ENCODE assay signal across 8 cellular contexts in the genomic region with DNA sequence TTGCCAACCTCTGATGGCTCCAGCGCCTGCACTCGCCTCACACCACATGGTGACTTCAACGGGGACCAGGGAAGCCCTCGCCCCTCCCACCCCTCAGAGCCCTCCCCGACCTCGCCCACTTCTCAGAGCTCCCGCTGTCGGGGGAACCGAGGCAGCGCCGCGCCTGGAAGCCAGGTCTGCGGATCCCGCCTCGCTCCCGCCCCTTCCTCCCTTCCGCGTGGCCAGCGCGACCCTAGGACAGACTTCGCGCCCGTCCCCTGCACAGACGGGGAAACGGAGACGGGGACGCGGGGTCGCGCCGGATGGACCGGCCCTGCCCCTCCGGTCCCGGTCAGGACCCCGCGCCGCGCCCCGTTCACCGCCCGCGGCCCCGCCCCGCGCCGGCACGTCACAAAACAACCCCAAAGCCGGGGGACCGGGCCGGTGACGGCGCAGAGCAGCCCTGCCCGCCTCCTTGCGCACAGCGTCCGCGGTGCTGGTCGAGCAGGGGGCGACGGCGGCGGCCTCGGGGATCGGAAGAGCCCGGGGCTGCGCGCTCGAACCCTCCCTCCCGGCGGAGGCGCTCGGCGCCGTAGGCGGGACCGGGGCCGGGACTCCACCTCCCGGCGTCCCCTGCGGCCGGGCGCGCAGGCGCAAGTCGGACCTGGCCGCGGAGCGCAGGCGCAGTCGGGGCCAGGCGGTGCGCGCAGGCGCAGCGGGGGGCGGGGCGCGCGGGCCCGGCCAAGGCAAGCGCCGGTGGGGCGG. TPM values are rescaled to one million over a fixed set of nuclear protein-coding genes. Genes with fewer than 3 reads are reported as not detected.
A peak's percentile ranks its signal among the peaks of the same experiment; 100 is the strongest.
DNase-seq lines count a peak whose midpoint lies in the region; ATAC-seq and TF ChIP-seq lines count a peak whose summit lies in the region.

No MANE protein-coding gene starts in this region.

- intact Hi-C loops in right cardiac atrium (cut with DNase I): loop anchor here in 3 of 4 donors (5.0 kb wide), 2 partner anchors 41 to 131 kb away; partner anchors contain the start of genes BSG (in 2 of the 3) and RNF126 (in 1 of the 3)
- intact Hi-C loops in uterus (cut with DNase I; ENCODE audit: low total_unique reads): no loop called here

- peaks cover 5% of the 10 kb centered on the region for H3K36me3 ChIP-seq in rectal smooth muscle tissue (ENCODE audit: control insufficient read depth, insufficient read depth, low read length)
- no peaks in the 10 kb centered on the region for H3K36me3 ChIP-seq in uterus

- TF ChIP-seq POLR2A in uterus (IDR thresholded peaks at IDR 0.05): no peak

- peak overlapping the region; percentile 82 for H3K27ac Mint-ChIP-seq in T-helper 1 cell treated with Interleukin-12 subunit alpha and Interleukin-12 subunit beta and Interleukin-4 antibody, amounts not matched to agents 30 μg/mL and 1 μg/mL, for 36 hours

- no peaks in the 10 kb centered on the region for H3K9me3 Mint-ChIP-seq in T-helper 1 cell treated with Interleukin-12 subunit alpha and Interleukin-12 subunit beta and Interleukin-4 antibody, amounts not matched to agents 30 μg/mL and 1 μg/mL, for 36 hours

- peak; percentile 100 for DNase-seq in GM10266 (ENCODE audit: extremely low spot score)
- DNase-seq in NCI-H1092 (lab: John Stamatoyannopoulos, UW): peak; percentile 84
- DNase-seq in amygdala (lab: John Stamatoyannopoulos, UW): peak in 50 of 56 donors; percentile 20 to 87 (median 67)
- peak; percentile 84 to 96 (median 95) for DNase-seq in right cardiac atrium
- peak; percentile 73 to 89 for DNase-seq in uterus

- peak overlapping the region; percentile 40 for H3K9ac ChIP-seq in rectal smooth muscle tissue (ENCODE audit: low read length)

- peak overlapping the region; percentile 80 for H3K4me3 Mint-ChIP-seq in T-helper 1 cell treated with Interleukin-12 subunit alpha and Interleukin-12 subunit beta and Interleukin-4 antibody, amounts not matched to agents 30 μg/mL and 1 μg/mL, for 36 hours

- H3K27me3 Mint-ChIP-seq in T-helper 1 cell treated with Interleukin-12 subunit alpha and Interleukin-12 subunit beta and Interleukin-4 antibody, amounts not matched to agents 30 μg/mL and 1 μg/mL, for 36 hours (ENCODE audit: low read depth): peaks cover 8% of the 10 kb centered on the region

- H3K9me3 ChIP-seq in right cardiac atrium (ENCODE audit: control insufficient read depth, low read length) (no peaks in the 10 kb centered on the region), uterus (no peaks in the 10 kb centered on the region)

- H3K4me3 ChIP-seq in right cardiac atrium (ENCODE audit: low read length): peak overlapping the region; percentile 98
- peak overlapping the region; percentile 82 for H3K4me3 ChIP-seq in rectal smooth muscle tissue (ENCODE audit: low read length)
- peak overlapping the region; percentile 97 to 98 for H3K4me3 ChIP-seq in uterus

- ATAC-seq in HG02571 (IDR thresholded peaks at IDR 0.05; ENCODE audit: unreplicated experiment) (peak; percentile 65), right cardiac atrium (peak; percentile 67 to 80)

- peaks cover 10% of the 10 kb centered on the region for H3K4me1 Mint-ChIP-seq in T-helper 1 cell treated with Interleukin-12 subunit alpha and Interleukin-12 subunit beta and Interleukin-4 antibody, amounts not matched to agents 30 μg/mL and 1 μg/mL, for 36 hours (ENCODE audit: low read depth)

- H3K27me3 ChIP-seq in right cardiac atrium (ENCODE audit: control insufficient read depth, insufficient read depth): no peaks in the 10 kb centered on the region
- H3K27me3 ChIP-seq in rectal smooth muscle tissue (ENCODE audit: control insufficient read depth, insufficient read depth, low read length): peaks cover 2% of the 10 kb centered on the region
- no peaks in the 10 kb centered on the region for H3K27me3 ChIP-seq in uterus

- under 1% methylated on average over 103 of the region's 103 CpGs for WGBS in right cardiac atrium

- H3K27ac ChIP-seq in right cardiac atrium (ENCODE audit: low read length): peak overlapping the region; percentile 92
- peak overlapping the region; percentile 92 for H3K27ac ChIP-seq in rectal smooth muscle tissue (ENCODE audit: low read depth, low read length)
- H3K27ac ChIP-seq in uterus: peak overlapping the region; percentile 93 to 97

- H3K4me1 ChIP-seq in right cardiac atrium (ENCODE audit: control insufficient read depth, insufficient read depth, low read length): peaks cover 9% of the 10 kb centered on the region
- H3K4me1 ChIP-seq in rectal smooth muscle tissue (ENCODE audit: control insufficient read depth, insufficient read depth, low read length): peaks cover 21% of the 10 kb centered on the region
- peaks cover 0 to 23% of the 10 kb centered on the region in 2 donors for H3K4me1 ChIP-seq in uterus

- no peaks in the 10 kb centered on the region for H3K36me3 Mint-ChIP-seq in T-helper 1 cell treated with Interleukin-12 subunit alpha and Interleukin-12 subunit beta and Interleukin-4 antibody, amounts not matched to agents 30 μg/mL and 1 μg/mL, for 36 hours (ENCODE audit: low read depth)

- TF ChIP-seq CTCF in GM10266 (IDR thresholded peaks at IDR 0.05; ENCODE audit: control insufficient read depth, insufficient read depth, low read depth, missing control alignments) (peak; percentile 11), uterus (IDR thresholded peaks at IDR 0.05) (peak in 2 of 4 experiments; percentile 24 to 31)

RNA-seq across cellular contexts. Expression of gene CDC34, which starts 0.4 kb away (rescaled TPM):
- total RNA-seq in right cardiac atrium (10 to 100 TPM; 66.8 to 78.4 (median 74.3) TPM), uterus (100 to 1,000 TPM in 2 of 4 donors, 10 to 100 TPM in 2; 44.4 to 459 (median 101) TPM)
- polyA plus RNA-seq in right cardiac atrium: 95.8 TPM

RNA-seq across cellular contexts. Expression of gene GZMM, which starts 12.7 kb away (rescaled TPM):
- total RNA-seq in right cardiac atrium (under 1 TPM in 2 of 4 donors, not detected in 2; 0.26 to 0.32 TPM), uterus (1 to 10 TPM in 1 of 4 donors, under 1 TPM in 1, not detected in 2; 0.62 to 1.6 TPM)
- polyA plus RNA-seq in right cardiac atrium: 0.43 TPM

RNA-seq across cellular contexts. Expression of gene TPGS1, which starts 23.9 kb away (rescaled TPM):
- 10 to 100 TPM; 10.9 to 15.6 (median 14.7) TPM for total RNA-seq in right cardiac atrium
- 21.3 TPM for polyA plus RNA-seq in right cardiac atrium
- 10 to 100 TPM; 12.6 to 37.5 (median 29.9) TPM for total RNA-seq in uterus

RNA-seq across cellular contexts. Expression of gene MADCAM1, which starts 34.9 kb away (rescaled TPM):
- total RNA-seq in right cardiac atrium (under 1 TPM; 0.28 to 0.59 (median 0.36) TPM), uterus (1 to 10 TPM in 1 of 4 donors, under 1 TPM in 1, not detected in 2; 0.34 to 2.7 TPM)
- polyA plus RNA-seq in right cardiac atrium: 0.27 TPM

RNA-seq across cellular contexts. Expression of gene BSG, which starts 41.2 kb away (rescaled TPM):
- total RNA-seq in right cardiac atrium (1,000 to 10,000 TPM; 1,142 to 1,510 (median 1,274) TPM), uterus (100 to 1,000 TPM; 211 to 305 (median 280) TPM)
- polyA plus RNA-seq in right cardiac atrium: 1,705 TPM

Comparison
In these comparisons a context has a peak if more than half of its experiments do, and no peak if none do; other contexts are left out.
1. Peak in every context shown above with its lines: DNase-seq, ATAC-seq, H3K4me3 ChIP-seq and H3K27ac ChIP-seq.